9 cellular contexts compared by ENCODE assay signal in genomic region chr1:214603819-214604252, GRCh38. TPM values are rescaled to one million over a fixed set of nuclear protein-coding genes. Genes with fewer than 3 reads are reported as not detected.
DNase-seq lines count a peak whose midpoint lies in the region; ATAC-seq, FAIRE-seq and TF ChIP-seq lines count a peak whose summit lies in the region.
"Had no signal": no experiment of that assay in that cellular context is flagged by ENCODE, and none has a peak within 500 bp of the region (broad histone marks: within the 10 kb centered on the region; RNA-seq: fewer than 3 reads in every experiment).

No MANE protein-coding gene starts in this region.

- no peak for FAIRE-seq in GM12891 (lab: Jason Lieb, UNC)
- FAIRE-seq: frontal cortex had no signal

- H3K27ac Mint-ChIP-seq in activated naive CD4-positive, alpha-beta T cell treated with anti-CD3 and anti-CD28 coated beads, Interleukin-2, amount 50 U/mL, for 24 hours, result peak overlapping the region; percentile 72
- peak overlapping the region; percentile 96 for H3K27ac Mint-ChIP-seq in endodermal cell
- H3K27ac Mint-ChIP-seq in osteocyte (ENCODE audit: unreplicated experiment), result peak overlapping the region; percentile 85

- no peak for ATAC-seq in GM19463 (IDR thresholded peaks at IDR 0.05; ENCODE audit: unreplicated experiment)
- no peak for ATAC-seq in HG02970 (IDR thresholded peaks at IDR 0.05; ENCODE audit: low FRiP score, unreplicated experiment)

- no peaks in the 10 kb centered on the region for H3K27me3 Mint-ChIP-seq in activated naive CD4-positive, alpha-beta T cell treated with anti-CD3 and anti-CD28 coated beads, Interleukin-2, amount 50 U/mL, for 24 hours
- H3K27me3 Mint-ChIP-seq in endodermal cell (ENCODE audit: insufficient read depth), result no peaks in the 10 kb centered on the region
- no peaks in the 10 kb centered on the region for H3K27me3 Mint-ChIP-seq in osteocyte (ENCODE audit: unreplicated experiment)

- TF ChIP-seq POLR2A in Peyer's patch (IDR thresholded peaks at IDR 0.05) (no peak), GM12891 (IDR thresholded peaks at IDR 0.05; ENCODE audit: low read depth, low read length) (no peak)

- H3K27ac ChIP-seq in Peyer's patch, result no peak overlapping the region
- peak overlapping the region; percentile 32 for H3K27ac ChIP-seq in endodermal cell (ENCODE audit: low read depth, low read length)

- TF ChIP-seq CTCF in Peyer's patch (IDR thresholded peaks at IDR 0.05) (no peak), endodermal cell (conservative IDR thresholded peaks at IDR 0.05) (no peak), osteocyte (IDR thresholded peaks at IDR 0.05) (no peak)

- H3K36me3 ChIP-seq in Peyer's patch (no peaks in the 10 kb centered on the region), endodermal cell (ENCODE audit: control insufficient read depth, insufficient read depth, low read length) (no peaks in the 10 kb centered on the region)

- H3K4me3 ChIP-seq in Peyer's patch (peak overlapping the region; percentile 62 to 95 (median 88)), endodermal cell (ENCODE audit: low read length) (peak overlapping the region; percentile 88)

- H3K4me1 ChIP-seq in Peyer's patch, result peaks cover 0 to 13% (median 0%) of the 10 kb centered on the region in 4 donors
- H3K4me1 ChIP-seq in endodermal cell (ENCODE audit: control insufficient read depth, insufficient read depth, low read length), result peaks cover 5% of the 10 kb centered on the region

- peak overlapping the region; percentile 89 for H3K4me3 Mint-ChIP-seq in activated naive CD4-positive, alpha-beta T cell treated with anti-CD3 and anti-CD28 coated beads, Interleukin-2, amount 50 U/mL, for 24 hours
- H3K4me3 Mint-ChIP-seq in endodermal cell, result peak overlapping the region; percentile 92
- peak overlapping the region; percentile 93 for H3K4me3 Mint-ChIP-seq in osteocyte (ENCODE audit: unreplicated experiment)

- H3K27me3 ChIP-seq in Peyer's patch, result no peaks in the 10 kb centered on the region
- no peaks in the 10 kb centered on the region for H3K27me3 ChIP-seq in endodermal cell (ENCODE audit: control insufficient read depth, insufficient read depth, low read length, poor library complexity, severe bottlenecking)

- peak overlapping the region; percentile 76 for H3K9ac ChIP-seq in endodermal cell (ENCODE audit: extremely low read depth, low read length, poor library complexity, severe bottlenecking)

- DNase-seq in activated naive CD4-positive, alpha-beta T cell treated with Interleukin-2 at 50 U/mL for 16 hours, result no peak
- no peak for DNase-seq in Peyer's patch
- peak; percentile 67 for DNase-seq in endodermal cell
- DNase-seq in osteocyte (ENCODE audit: extremely low spot score, unreplicated experiment), result no peak
- DNase-seq in GM12891 (ENCODE audit: insufficient read length, low spot score), result no peak

- H3K9me3 ChIP-seq in Peyer's patch (peaks cover 0 to 4% (median 0%) of the 10 kb centered on the region in 4 donors), endodermal cell (ENCODE audit: control insufficient read depth, low read length) (no peaks in the 10 kb centered on the region)

- 3% methylated on average over 5 to 11 of the region's 11 CpGs for WGBS in endodermal cell (ENCODE audit: insufficient coverage in 1 of 2, insufficient read length in 1 of 2), 2 experiments

- peaks cover 23% of the 10 kb centered on the region for H3K4me1 Mint-ChIP-seq in activated naive CD4-positive, alpha-beta T cell treated with anti-CD3 and anti-CD28 coated beads, Interleukin-2, amount 50 U/mL, for 24 hours
- H3K4me1 Mint-ChIP-seq in endodermal cell, result peaks cover 12% of the 10 kb centered on the region
- peaks cover 25% of the 10 kb centered on the region for H3K4me1 Mint-ChIP-seq in osteocyte (ENCODE audit: unreplicated experiment)

- H3K9me3 Mint-ChIP-seq in activated naive CD4-positive, alpha-beta T cell treated with anti-CD3 and anti-CD28 coated beads, Interleukin-2, amount 50 U/mL, for 24 hours, result no peaks in the 10 kb centered on the region
- H3K9me3 Mint-ChIP-seq in endodermal cell, result peaks cover 2% of the 10 kb centered on the region
- H3K9me3 Mint-ChIP-seq in osteocyte (ENCODE audit: unreplicated experiment), result no peaks in the 10 kb centered on the region

- no peaks in the 10 kb centered on the region for H3K36me3 Mint-ChIP-seq in activated naive CD4-positive, alpha-beta T cell treated with anti-CD3 and anti-CD28 coated beads, Interleukin-2, amount 50 U/mL, for 24 hours
- H3K36me3 Mint-ChIP-seq in endodermal cell (ENCODE audit: low read depth), result peaks cover 11% of the 10 kb centered on the region
- no peaks in the 10 kb centered on the region for H3K36me3 Mint-ChIP-seq in osteocyte (ENCODE audit: unreplicated experiment)

TF ChIP-seq in GM12891, 5 proteins besides CTCF, POLR2A, EP300 and RAD21:
- TF ChIP-seq TAF1 (IDR thresholded peaks at IDR 0.05; ENCODE audit: low read depth, low read length) (no peak), POLR2AphosphoS5 (IDR thresholded peaks at IDR 0.05; ENCODE audit: low read depth, low read length) (no peak), POU2F2 (IDR thresholded peaks at IDR 0.05; ENCODE audit: low read depth, low read length) (no peak), SPI1 (IDR thresholded peaks at IDR 0.05; ENCODE audit: low read depth, low read length) (no peak), PAX5 (IDR thresholded peaks at IDR 0.05; ENCODE audit: insufficient read depth, low read length, severe bottlenecking) (no peak)

RNA-seq across cellular contexts. Expression of gene CENPF, which starts 0.8 kb away (rescaled TPM):
- total RNA-seq in Peyer's patch (10 to 100 TPM in 1 of 4 donors, 1 to 10 TPM in 3; 6.1 to 23.9 (median 8.0) TPM), endodermal cell (10 to 100 TPM; 77.2 to 87.2 TPM), osteocyte (21.5 and 26.5 TPM in 2 replicates)
- polyA plus RNA-seq in endodermal cell (2013, experiment 1 of 2), result 95.0 TPM
- 126 TPM for polyA plus RNA-seq in endodermal cell (2013, experiment 2 of 2)
- polyA plus RNA-seq in GM12891 (2012; ENCODE audit: low read depth, missing spikeins), result 34.5 TPM

RNA-seq across cellular contexts. Expression of gene PTPN14, which starts 52.4 kb away (rescaled TPM):
- 1 to 10 TPM; 1.9 to 6.6 (median 4.2) TPM for total RNA-seq in Peyer's patch
- 10 to 100 TPM; 72.6 to 93.2 TPM for total RNA-seq in endodermal cell
- polyA plus RNA-seq in endodermal cell (2013, experiment 1 of 2), result 20.1 TPM
- polyA plus RNA-seq in endodermal cell (2013, experiment 2 of 2), result 23.3 TPM
- 140 and 142 TPM in 2 replicates for total RNA-seq in osteocyte
- polyA plus RNA-seq in GM12891 (2012; ENCODE audit: low read depth, missing spikeins), result 0.33 TPM

Comparison
In these comparisons a context has a peak if more than half of its experiments do, and no peak if none do; other contexts are left out.
1. RNA of gene PTPN14, which starts 52.4 kb away (total RNA-seq): 140 to 142 TPM in osteocyte and 72.6 to 93.2 TPM in endodermal cell; 1.9 to 6.6 TPM in Peyer's patch; every median in the first group is over 4 times any median in the second.
2. Peak in every context shown above with its lines, with median percentiles within 50 percentile points of each other: H3K27ac Mint-ChIP-seq and H3K4me3 Mint-ChIP-seq.